Comparison of ENCODE assay signal across 1 cellular context in genomic region chr5:136236479-136237083, GRCh38.
TF ChIP-seq lines count a peak whose summit lies in the region.

No MANE protein-coding gene starts in this region.

TF ChIP-seq in WTC11, 78 proteins besides CTCF, POLR2A, EP300 and RAD21 (continued from another document):
- no peak for TF ChIP-seq ARID4B (CRISPR knock-in tag; IDR thresholded peaks at IDR 0.05; ENCODE audit: borderline replicate concordance)
- no peak for TF ChIP-seq ELF4 (CRISPR knock-in tag; IDR thresholded peaks at IDR 0.05; ENCODE audit: low read depth)
- no peak for TF ChIP-seq JAZF1 (CRISPR knock-in tag; IDR thresholded peaks at IDR 0.05)
